Comparison of ENCODE assay signal across 8 cellular contexts in the genomic region with DNA sequence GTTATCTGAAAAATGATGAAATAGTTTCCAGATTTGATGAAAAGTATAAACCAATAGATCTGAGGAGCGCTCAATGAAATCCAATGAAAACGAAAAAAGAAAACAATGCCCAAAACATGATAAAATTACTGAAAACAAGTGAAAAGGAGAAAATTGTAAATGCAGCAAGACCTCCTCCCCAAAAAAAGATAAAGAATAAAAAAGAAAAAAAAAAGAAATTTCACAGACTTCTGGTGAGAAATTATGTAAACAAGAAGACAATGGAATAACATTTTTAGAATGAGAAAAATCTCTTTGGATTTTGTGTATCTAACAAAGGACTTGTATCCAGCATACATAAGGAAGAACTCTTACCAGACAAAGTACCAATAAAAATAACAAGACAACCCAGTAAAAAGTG.
"Had no signal": no experiment of that assay in that cellular context is flagged by ENCODE, and none has a peak within 500 bp of the region (broad histone marks: within the 10 kb centered on the region; RNA-seq: fewer than 3 reads in every experiment).

No MANE protein-coding gene starts in this region.

- H3K4me1 ChIP-seq: HAP-1 had no signal

- H3K9ac ChIP-seq: GM23248 had no signal

- H3K4me3 Mint-ChIP-seq: IgD-negative memory B cell had no signal

- DNase-seq: GM23248, GOT3, H7, KG1 had no signal

- H3K27me3 Mint-ChIP-seq: IgD-negative memory B cell had no signal

- H3K36me3 ChIP-seq: HAP-1 had no signal

- H3K9me3 ChIP-seq: HAP-1 had no signal

- FAIRE-seq: HTR-8/SVneo had no signal

- H3K27ac Mint-ChIP-seq: IgD-negative memory B cell had no signal

- H3K4me3 ChIP-seq: GM23248, HAP-1 had no signal

- ATAC-seq: HCT116 had no signal

- H2AFZ ChIP-seq: GM23248 had no signal

- H3K4me1 Mint-ChIP-seq: IgD-negative memory B cell had no signal

- H3K27ac ChIP-seq: GM23248 had no signal
